20 cellular contexts compared by ENCODE assay signal in genomic region chr6:14766595-14766994, GRCh38.
"Had no signal": no experiment of that assay in that cellular context is flagged by ENCODE, and none has a peak within 500 bp of the region (broad histone marks: within the 10 kb centered on the region; RNA-seq: fewer than 3 reads in every experiment).

No MANE protein-coding gene starts in this region.

- H3K27ac Mint-ChIP-seq: natural killer cell; progenitor cell of endocrine pancreas; stimulated activated effector memory CD8-positive, alpha-beta T cell treated with anti-CD3 and anti-CD28 coated beads, Interleukin-12 subunit alpha, Interleukin-12 subunit beta, amount 100 ng/mL, for 72 hours had no signal

- H3K27me3 ChIP-seq: dorsolateral prefrontal cortex, gastrocnemius medialis, neutrophil, pancreas, right lobe of liver, stomach, thyroid gland had no signal

- H3K27me3 Mint-ChIP-seq: progenitor cell of endocrine pancreas had no signal

- H3K36me3 ChIP-seq: gastrocnemius medialis, lower lobe of right lung, neutrophil, pancreas, right lobe of liver, stomach, thyroid gland had no signal

- H3K4me1 ChIP-seq: lower lobe of right lung, pancreas, thyroid gland had no signal

- H3K4me3 ChIP-seq: dorsolateral prefrontal cortex, gastrocnemius medialis, lower lobe of right lung, pancreas, right lobe of liver, stomach, thyroid gland had no signal

- H3K27ac ChIP-seq: dorsolateral prefrontal cortex, gastrocnemius medialis, lower lobe of right lung, pancreas, right lobe of liver, stomach, thyroid gland had no signal

- H3K9me3 Mint-ChIP-seq: natural killer cell; neural crest cell; stimulated activated effector memory CD8-positive, alpha-beta T cell treated with anti-CD3 and anti-CD28 coated beads, Interleukin-12 subunit alpha, Interleukin-12 subunit beta, amount 100 ng/mL, for 72 hours had no signal

- H3K4me3 Mint-ChIP-seq: natural killer cell; neural crest cell; stimulated activated effector memory CD8-positive, alpha-beta T cell treated with anti-CD3 and anti-CD28 coated beads, Interleukin-12 subunit alpha, Interleukin-12 subunit beta, amount 100 ng/mL, for 72 hours had no signal

- H3K9me3 ChIP-seq: gastrocnemius medialis, lower lobe of right lung, neutrophil, pancreas, right lobe of liver, stomach, thyroid gland had no signal

- DNase-seq: effector CD4-positive, alpha-beta T cell; gastrocnemius medialis; head of caudate nucleus; left ventricle myocardium superior; lower lobe of right lung; natural killer cell; pancreas; right lobe of liver; small intestine; stimulated activated CD4-positive, alpha-beta T cell treated with anti-CD3 and anti-CD28 coated beads, Interleukin-15, amount 100 ng/mL, for 24 hours; stimulated activated CD4-positive, alpha-beta T cell treated with anti-CD3 and anti-CD28 coated beads, Interleukin-4, amount 100 ng/mL, for 1 hour; stimulated activated naive CD4-positive, alpha-beta T cell treated with Interleukin-2 at 50 U/mL for 16 hours; stomach; thyroid gland; trophoblast cell had no signal

- H3K36me3 Mint-ChIP-seq: natural killer cell; stimulated activated effector memory CD8-positive, alpha-beta T cell treated with anti-CD3 and anti-CD28 coated beads, Interleukin-12 subunit alpha, Interleukin-12 subunit beta, amount 100 ng/mL, for 72 hours had no signal
